ENCODE assay signal across 8 cellular contexts in genomic region chr19:1223018-1223855, GRCh38. TPM values are rescaled to one million over a fixed set of nuclear protein-coding genes. Genes with fewer than 3 reads are reported as not detected.
A peak's percentile ranks its signal among the peaks of the same experiment; 100 is the strongest.
DNase-seq lines count a peak whose midpoint lies in the region; ATAC-seq, FAIRE-seq and TF ChIP-seq lines count a peak whose summit lies in the region.

No MANE protein-coding gene starts in this region.

- SMC1A ChIA-PET in GM12878 (lab: Charles Lee; ENCODE audit: uncharacterized antibody, unreplicated experiment): interaction anchor here (1.5 kb wide), 1 partner anchor 12 kb away, joined by 3 read pairs; no protein-coding TSS in a partner anchor

- H3K27me3 ChIP-seq in GM12878 (replicated peaks in 1 of 2; ENCODE audit: control insufficient read depth in 2 of 2, insufficient read depth in 2 of 2, low read length in 1 of 2) (no peaks in the 10 kb centered on the region), mesendoderm (ENCODE audit: insufficient read depth, low read length, poor library complexity) (no peaks in the 10 kb centered on the region)

- no TSS peak for BruUV-seq in GM12878 (replicated peaks; lab: Mats Ljungman, UMichigan)

- H2AK5ac ChIP-seq in mesendoderm (ENCODE audit: low read length): no peak overlapping the region

- peak; percentile 48 for TF ChIP-seq CTCF in D721Med (IDR thresholded peaks at IDR 0.05; ENCODE audit: insufficient read depth, missing control alignments)
- peak; percentile 53 to 69 (median 57) for TF ChIP-seq CTCF in GM12878 (IDR thresholded peaks at IDR 0.05 in 2 of 3, conservative IDR thresholded peaks at IDR 0.05 in 1 of 3; ENCODE audit: control insufficient read depth in 2 of 3, extremely low read depth in 1 of 3, insufficient read depth in 1 of 3, low read depth in 3 of 3, low read length in 3 of 3)

- RAD21 ChIA-PET in GM12878 (lab: Charles Lee; ENCODE audit: unreplicated experiment): interaction anchor here (0.7 to 1.0 kb wide), 2 partner anchors 17 to 110 kb away, joined by 3 read pairs; no protein-coding TSS in a partner anchor

- peak; percentile 80 for DNase-seq in D721Med (ENCODE audit: insufficient read length, low spot score)
- peak; percentile 26 for DNase-seq in HT-29 (ENCODE audit: low spot score)
- DNase-seq in GM12878 (ENCODE audit: low read depth, low spot score): no peak
- peak; percentile 74 for DNase-seq in mesendoderm
- DNase-seq in dedifferentiated amniotic fluid mesenchymal stem cell (ENCODE audit: extremely low spot score): no peak
- no peak for DNase-seq in NOMO-1 treated with dmso at 0.1 percent for 144 hours (lab: John Stamatoyannopoulos, UW; ENCODE audit: unreplicated experiment)

- intact Hi-C loops in GM12878 (cut with micrococcal nuclease; ENCODE audit: unreplicated experiment): no loop called here

- WGBS in GM12878 (ENCODE audit: insufficient coverage, insufficient replicate concordance, low lambda C conversion rate, missing lambda C conversion rate): 74% methylated on average over 41 of the region's 48 CpGs
- WGBS in mesendoderm (ENCODE audit: extremely low coverage, insufficient coverage, low lambda C conversion rate): no CpG with 5 or more reads among the region's 48 CpGs

- ATAC-seq in GM12878 (peak; percentile 82), HG03097 (IDR thresholded peaks at IDR 0.05; ENCODE audit: low FRiP score, unreplicated experiment) (no peak), GM18873 (IDR thresholded peaks at IDR 0.05; ENCODE audit: low FRiP score, unreplicated experiment) (no peak)

- H3K9ac ChIP-seq in GM12878 (ENCODE audit: control insufficient read depth, insufficient read depth, low read length) (no peak overlapping the region), mesendoderm (ENCODE audit: low read length) (no peak overlapping the region)

- H4K8ac ChIP-seq in mesendoderm (ENCODE audit: low read depth, low read length): no peak overlapping the region

- H3K18ac ChIP-seq in mesendoderm (ENCODE audit: low read length): no peak overlapping the region

- in situ Hi-C loops in GM12878 (cut with MboI): no loop called here

- H3K79me1 ChIP-seq in mesendoderm (ENCODE audit: low read length): peaks cover 5% of the 10 kb centered on the region

- H3K36me3 ChIP-seq in GM12878 (ENCODE audit: control insufficient read depth in 2 of 2, insufficient read depth in 2 of 2, low read length in 1 of 2): peaks cover 3 to 24% of the 10 kb centered on the region in 2 experiments; a peak in 3 of 4 replicates
- H3K36me3 ChIP-seq in mesendoderm (ENCODE audit: control insufficient read depth, insufficient read depth, low read length): no peaks in the 10 kb centered on the region

- H3K4ac ChIP-seq in mesendoderm (ENCODE audit: low read depth, low read length): no peak overlapping the region

- H3K4me1 ChIP-seq in GM12878 (ENCODE audit: control insufficient read depth, insufficient read depth, low read length) (no peaks in the 10 kb centered on the region), mesendoderm (ENCODE audit: control insufficient read depth, low read depth, low read length) (no peaks in the 10 kb centered on the region)

- TF ChIP-seq EP300 in GM12878 (IDR thresholded peaks at IDR 0.05; ENCODE audit: borderline replicate concordance in 1 of 2, control insufficient read depth in 1 of 2, low read depth in 2 of 2, low read length in 2 of 2): no peak

- H3K4me2 ChIP-seq in GM12878 (ENCODE audit: control insufficient read depth, insufficient read depth): no peak overlapping the region
- H3K4me2 ChIP-seq in mesendoderm (ENCODE audit: low read length): no peak overlapping the region

- TF ChIP-seq POLR2A in GM12878 (IDR thresholded peaks at IDR 0.05; ENCODE audit: low read depth, low read length): peak; percentile 19; the same call in 1 of the 2 replicates

- FAIRE-seq in D721Med (lab: Jason Lieb, UNC): no peak
- FAIRE-seq in GM12878 (lab: Jason Lieb, UNC): no peak

- H2AFZ ChIP-seq in GM12878 (ENCODE audit: control insufficient read depth, low read depth, low read length): no peak overlapping the region

- no peaks in the 10 kb centered on the region for H3K9me3 ChIP-seq in GM12878 (replicated peaks; ENCODE audit: control insufficient read depth, insufficient read depth, low read length)

- no peak overlapping the region for H2BK5ac ChIP-seq in mesendoderm (ENCODE audit: low read length)

- POLR2A ChIA-PET in GM12878 (lab: Charles Lee): interaction anchor here (0.6 kb wide), 1 partner anchor 46 kb away, joined by 3 read pairs; the partner anchor contains the start of gene CIRBP

- peak; percentile 36; the same call in 1 of the 2 replicates for TF ChIP-seq RAD21 in GM12878 (IDR thresholded peaks at IDR 0.05; ENCODE audit: insufficient read depth, low read depth, low read length)

- no peak overlapping the region for H4K5ac ChIP-seq in mesendoderm (ENCODE audit: low read length)

- H3K27ac ChIP-seq in GM12878 (ENCODE audit: control insufficient read depth, insufficient read depth) (no peak overlapping the region), mesendoderm (ENCODE audit: low read depth, low read length) (no peak overlapping the region)

- H3K79me2 ChIP-seq in GM12878 (ENCODE audit: control insufficient read depth, insufficient read depth, low read length) (no peaks in the 10 kb centered on the region), mesendoderm (ENCODE audit: control insufficient read depth, insufficient read depth, low read length) (peaks cover 6% of the 10 kb centered on the region)

- H4K20me1 ChIP-seq in GM12878 (ENCODE audit: control insufficient read depth, insufficient read depth): no peaks in the 10 kb centered on the region

- no peak overlapping the region for H3K56ac ChIP-seq in mesendoderm (ENCODE audit: low read length)

- CTCF ChIA-PET in GM12878 (lab: Yijun Ruan, JAX): interaction anchor here (0.6 to 1.8 kb wide), 5 partner anchors 18 to 204 kb away, joined by 3 to 7 read pairs (median 4); partner anchors contain the start of gene ATP5F1D

- H2BK120ac ChIP-seq in mesendoderm (ENCODE audit: low read depth, low read length): no peak overlapping the region

- no peak overlapping the region for H2BK15ac ChIP-seq in mesendoderm (replicated peaks; ENCODE audit: low read depth)

- H3K4me3 ChIP-seq in GM12878 (no peak overlapping the region), mesendoderm (ENCODE audit: low read length) (no peak overlapping the region)

- H3K23ac ChIP-seq in mesendoderm (ENCODE audit: low read length): no peak overlapping the region

RNA-seq across cellular contexts. Expression of gene CBARP, which starts 14.6 kb away (rescaled TPM):
- 2.4 and 3.9 TPM in 2 replicates for total RNA-seq in HT-29 (2014; rRNA removed; shearing (Covaris generic))
- total RNA-seq in GM12878 (2013; cell fraction: nucleolus; rRNA removed): 1.2 and 1.3 TPM in 2 replicates
- total RNA-seq in GM12878 (2014; rRNA removed) (0.44 and 0.51 TPM in 2 replicates), GM12878 (2014; rRNA removed; fragmentation: Illumina TruSeq; extraction: Trizol) (0.05 and 0.09 TPM in 2 replicates), GM12878 (2021) (0.59 and 0.61 TPM in 2 replicates)
- 0.12 TPM for polyA plus RNA-seq in GM12878 (2011; ENCODE audit: low read depth)
- polyA plus RNA-seq in GM12878 (2011; rRNA removed) (0.03 and 0.04 TPM in 2 replicates), GM12878 (2014; fragmentation: Illumina TruSeq; extraction: Trizol) (0.04 TPM in 1 of 2 replicates, not detected in the other), GM12878 (2014; fragmentation: Nextera tagmentation; extraction: Ambion mirVana) (not detected), GM12878 (2014; rRNA removed) (0.55 and 0.93 TPM in 2 replicates), GM12878 (2016; fragmentation: Nextera tagmentation; extraction: Ambion mirVana) (under 1 TPM in 1 of 2 experiments, not detected in 1; 0.18 TPM)
- polyA plus RNA-seq in GM12878 (2011; cell fraction: cytosol; rRNA removed): 0.09 and 0.28 TPM in 2 replicates
- 2.0 and 2.3 TPM in 2 replicates for polyA plus RNA-seq in GM12878 (2011; cell fraction: nucleus; rRNA removed)
- polyA plus RNA-seq in GM12878 (2012): 1.2 and 1.9 TPM in 2 replicates
- polyA minus RNA-seq in GM12878 (2011; rRNA and poly(A)+ RNA removed): not detected in 2 replicates
- polyA minus RNA-seq in GM12878 (2011; cell fraction: cytosol; rRNA and poly(A)+ RNA removed): 0.83 TPM in 1 of 2 replicates, not detected in the other
- polyA minus RNA-seq in GM12878 (2011; cell fraction: nucleus; rRNA and poly(A)+ RNA removed): 0.19 TPM in 1 of 2 replicates, not detected in the other
- 3.2 TPM for polyA plus RNA-seq in mesendoderm (2013, experiment 1 of 2)
- polyA plus RNA-seq in mesendoderm (2013, experiment 2 of 2): 3.5 TPM

RNA-seq across cellular contexts. Expression of gene STK11, which starts 17.7 kb away (rescaled TPM):
- total RNA-seq in HT-29 (2014; rRNA removed; shearing (Covaris generic)): 101 and 114 TPM in 2 replicates
- 65.3 and 74.4 TPM in 2 replicates for total RNA-seq in GM12878 (2013; cell fraction: nucleolus; rRNA removed)
- total RNA-seq in GM12878 (2014; rRNA removed) (62.0 and 65.7 TPM in 2 replicates), GM12878 (2014; rRNA removed; fragmentation: Illumina TruSeq; extraction: Trizol) (30.7 and 34.3 TPM in 2 replicates), GM12878 (2021) (64.6 and 71.0 TPM in 2 replicates)
- 10.6 TPM for polyA plus RNA-seq in GM12878 (2011; ENCODE audit: low read depth)
- polyA plus RNA-seq in GM12878 (2011; rRNA removed) (30.2 and 31.3 TPM in 2 replicates), GM12878 (2014; fragmentation: Illumina TruSeq; extraction: Trizol) (8.5 and 16.3 TPM in 2 replicates), GM12878 (2014; fragmentation: Nextera tagmentation; extraction: Ambion mirVana) (under 1 TPM; 0.33 to 0.74 TPM), GM12878 (2014; rRNA removed) (57.0 and 69.5 TPM in 2 replicates), GM12878 (2016; fragmentation: Nextera tagmentation; extraction: Ambion mirVana) (1 to 10 TPM; 4.9 to 5.4 TPM)
- 35.3 and 63.5 TPM in 2 replicates for polyA plus RNA-seq in GM12878 (2011; cell fraction: cytosol; rRNA removed)
- 132 and 164 TPM in 2 replicates for polyA plus RNA-seq in GM12878 (2011; cell fraction: nucleus; rRNA removed)
- polyA plus RNA-seq in GM12878 (2012): 35.5 and 36.4 TPM in 2 replicates
- 31.5 and 37.9 TPM in 2 replicates for polyA minus RNA-seq in GM12878 (2011; rRNA and poly(A)+ RNA removed)
- polyA minus RNA-seq in GM12878 (2011; cell fraction: cytosol; rRNA and poly(A)+ RNA removed): 19.5 and 22.7 TPM in 2 replicates
- 19.9 and 33.8 TPM in 2 replicates for polyA minus RNA-seq in GM12878 (2011; cell fraction: nucleus; rRNA and poly(A)+ RNA removed)
- polyA plus RNA-seq in mesendoderm (2013, experiment 1 of 2): 33.8 TPM
- polyA plus RNA-seq in mesendoderm (2013, experiment 2 of 2): 34.4 TPM

RNA-seq across cellular contexts. Expression of gene ATP5F1D, which starts 18.3 kb away (rescaled TPM):
- 142 and 159 TPM in 2 replicates for total RNA-seq in HT-29 (2014; rRNA removed; shearing (Covaris generic))
- 14.2 and 16.6 TPM in 2 replicates for total RNA-seq in GM12878 (2013; cell fraction: nucleolus; rRNA removed)
- total RNA-seq in GM12878 (2014; rRNA removed) (45.8 and 52.5 TPM in 2 replicates), GM12878 (2014; rRNA removed; fragmentation: Illumina TruSeq; extraction: Trizol) (18.9 and 23.6 TPM in 2 replicates), GM12878 (2021) (304 and 305 TPM in 2 replicates)
- 34.8 TPM for polyA plus RNA-seq in GM12878 (2011; ENCODE audit: low read depth)
- polyA plus RNA-seq in GM12878 (2011; rRNA removed) (18.5 and 46.6 TPM in 2 replicates), GM12878 (2014; fragmentation: Illumina TruSeq; extraction: Trizol) (1.4 and 12.8 TPM in 2 replicates), GM12878 (2014; fragmentation: Nextera tagmentation; extraction: Ambion mirVana) (10 to 100 TPM in 1 of 2 experiments, 1 to 10 TPM in 1; 7.2 to 45.0 TPM), GM12878 (2014; rRNA removed) (179 and 216 TPM in 2 replicates), GM12878 (2016; fragmentation: Nextera tagmentation; extraction: Ambion mirVana) (100 to 1,000 TPM; 355 to 357 TPM)
- polyA plus RNA-seq in GM12878 (2011; cell fraction: cytosol; rRNA removed): 109 and 189 TPM in 2 replicates
- 95.0 and 142 TPM in 2 replicates for polyA plus RNA-seq in GM12878 (2011; cell fraction: nucleus; rRNA removed)
- 163 and 185 TPM in 2 replicates for polyA plus RNA-seq in GM12878 (2012)
- polyA minus RNA-seq in GM12878 (2011; rRNA and poly(A)+ RNA removed): 38.4 and 79.7 TPM in 2 replicates
- polyA minus RNA-seq in GM12878 (2011; cell fraction: cytosol; rRNA and poly(A)+ RNA removed): 73.8 and 96.8 TPM in 2 replicates
- polyA minus RNA-seq in GM12878 (2011; cell fraction: nucleus; rRNA and poly(A)+ RNA removed): 21.4 and 39.0 TPM in 2 replicates
- 127 TPM for polyA plus RNA-seq in mesendoderm (2013, experiment 1 of 2)
- polyA plus RNA-seq in mesendoderm (2013, experiment 2 of 2): 122 TPM

RNA-seq across cellular contexts. Expression of gene MIDN, which starts 25.1 kb away (rescaled TPM):
- total RNA-seq in HT-29 (2014; rRNA removed; shearing (Covaris generic)): 32.5 and 38.6 TPM in 2 replicates
- total RNA-seq in GM12878 (2013; cell fraction: nucleolus; rRNA removed): 69.3 and 73.1 TPM in 2 replicates
- total RNA-seq in GM12878 (2014; rRNA removed) (6.1 and 8.4 TPM in 2 replicates), GM12878 (2014; rRNA removed; fragmentation: Illumina TruSeq; extraction: Trizol) (6.5 and 7.0 TPM in 2 replicates), GM12878 (2021) (51.5 and 52.3 TPM in 2 replicates)
- polyA plus RNA-seq in GM12878 (2011; ENCODE audit: low read depth): 6.0 TPM
- polyA plus RNA-seq in GM12878 (2011; rRNA removed) (7.6 and 12.2 TPM in 2 replicates), GM12878 (2014; fragmentation: Illumina TruSeq; extraction: Trizol) (4.2 and 7.9 TPM in 2 replicates), GM12878 (2014; fragmentation: Nextera tagmentation; extraction: Ambion mirVana) (under 1 TPM; 0.38 to 0.63 TPM), GM12878 (2014; rRNA removed) (30.9 and 33.7 TPM in 2 replicates), GM12878 (2016; fragmentation: Nextera tagmentation; extraction: Ambion mirVana) (1 to 10 TPM; 2.3 TPM)
- 24.2 and 29.5 TPM in 2 replicates for polyA plus RNA-seq in GM12878 (2011; cell fraction: cytosol; rRNA removed)
- polyA plus RNA-seq in GM12878 (2011; cell fraction: nucleus; rRNA removed): 102 and 129 TPM in 2 replicates
- polyA plus RNA-seq in GM12878 (2012): 26.6 and 35.6 TPM in 2 replicates
- 2.3 and 11.8 TPM in 2 replicates for polyA minus RNA-seq in GM12878 (2011; rRNA and poly(A)+ RNA removed)
- polyA minus RNA-seq in GM12878 (2011; cell fraction: cytosol; rRNA and poly(A)+ RNA removed): 21.7 and 23.8 TPM in 2 replicates
- polyA minus RNA-seq in GM12878 (2011; cell fraction: nucleus; rRNA and poly(A)+ RNA removed): 29.9 and 46.6 TPM in 2 replicates
- polyA plus RNA-seq in mesendoderm (2013, experiment 1 of 2): 133 TPM
- 131 TPM for polyA plus RNA-seq in mesendoderm (2013, experiment 2 of 2)

RNA-seq across cellular contexts. Expression of gene CIRBP, which starts 45.9 kb away (rescaled TPM):
- 72.3 and 72.7 TPM in 2 replicates for total RNA-seq in HT-29 (2014; rRNA removed; shearing (Covaris generic))
- total RNA-seq in GM12878 (2013; cell fraction: nucleolus; rRNA removed): 275 and 320 TPM in 2 replicates
- total RNA-seq in GM12878 (2014; rRNA removed): 216 and 225 TPM in 2 replicates
- total RNA-seq in GM12878 (2014; rRNA removed; fragmentation: Illumina TruSeq; extraction: Trizol): 228 and 243 TPM in 2 replicates
- total RNA-seq in GM12878 (2021): 264 and 284 TPM in 2 replicates
- 115 TPM for polyA plus RNA-seq in GM12878 (2011; ENCODE audit: low read depth)
- polyA plus RNA-seq in GM12878 (2011; rRNA removed): 153 and 253 TPM in 2 replicates
- polyA plus RNA-seq in GM12878 (2011; cell fraction: cytosol; rRNA removed): 253 and 279 TPM in 2 replicates
- polyA plus RNA-seq in GM12878 (2011; cell fraction: nucleus; rRNA removed): 892 and 1,145 TPM in 2 replicates
- polyA plus RNA-seq in GM12878 (2012): 254 and 374 TPM in 2 replicates
- polyA plus RNA-seq in GM12878 (2014; fragmentation: Illumina TruSeq; extraction: Trizol): 152 and 313 TPM in 2 replicates
- 10 to 100 TPM; 27.6 to 52.4 TPM for polyA plus RNA-seq in GM12878 (2014; fragmentation: Nextera tagmentation; extraction: Ambion mirVana)
- polyA plus RNA-seq in GM12878 (2014; rRNA removed): 335 and 370 TPM in 2 replicates
- 100 to 1,000 TPM; 162 to 166 TPM for polyA plus RNA-seq in GM12878 (2016; fragmentation: Nextera tagmentation; extraction: Ambion mirVana)
- polyA minus RNA-seq in GM12878 (2011; rRNA and poly(A)+ RNA removed): 50.8 and 65.0 TPM in 2 replicates
- 44.4 and 56.1 TPM in 2 replicates for polyA minus RNA-seq in GM12878 (2011; cell fraction: cytosol; rRNA and poly(A)+ RNA removed)
- polyA minus RNA-seq in GM12878 (2011; cell fraction: nucleus; rRNA and poly(A)+ RNA removed): 81.2 and 108 TPM in 2 replicates
- 93.3 TPM for polyA plus RNA-seq in mesendoderm (2013, experiment 1 of 2)
- 93.6 TPM for polyA plus RNA-seq in mesendoderm (2013, experiment 2 of 2)

Comparison
In these comparisons a context has a peak if more than half of its experiments do, and no peak if none do; other contexts are left out.
1. DNase-seq: peak in D721Med (single experiment), HT-29 (single experiment) and mesendoderm (single experiment); none in GM12878 (single experiment), dedifferentiated amniotic fluid mesenchymal stem cell (single experiment) and NOMO-1 treated with dmso at 0.1 percent for 144 hours (single experiment).